Comparison of ENCODE assay signal across 9 cellular contexts in genomic region chr5:133245191-133246052, GRCh38.
DNase-seq lines count a peak whose midpoint lies in the region; ATAC-seq and TF ChIP-seq lines count a peak whose summit lies in the region.
"Had no signal": no experiment of that assay in that cellular context is flagged by ENCODE, and none has a peak within 500 bp of the region (broad histone marks: within the 10 kb centered on the region; RNA-seq: fewer than 3 reads in every experiment).

No MANE protein-coding gene starts in this region.

- H3K27ac ChIP-seq in adrenal gland, result no peak overlapping the region
- H3K27ac ChIP-seq: neutrophil had no signal

- no peaks in the 10 kb centered on the region for H3K36me3 ChIP-seq in adrenal gland (replicated peaks in 1 of 2)
- no peaks in the 10 kb centered on the region for H3K36me3 ChIP-seq in HAP-1 (replicated peaks)
- H3K36me3 ChIP-seq: neutrophil had no signal

- in situ Hi-C loops in HAP-1 (cut with MboI; ENCODE audit: low sequenced_read_pairs), result no loop called here

- H3K27me3 ChIP-seq in adrenal gland (no peaks in the 10 kb centered on the region), HAP-1 (ENCODE audit: low read depth) (no peaks in the 10 kb centered on the region)
- H3K27me3 ChIP-seq: neutrophil had no signal

- H3K9me3 ChIP-seq in adrenal gland (replicated peaks in 1 of 3), result no peaks in the 10 kb centered on the region
- H3K9me3 ChIP-seq in HAP-1, result no peaks in the 10 kb centered on the region
- H3K9me3 ChIP-seq: neutrophil had no signal

- intact Hi-C loops in adrenal gland (cut with DNase I), result loop anchor here (5.0 to 10.0 kb wide), 2 partner anchors 131 to 133 kb away; no protein-coding TSS in a partner anchor

- no peak overlapping the region for H3K4me3 ChIP-seq in NB4 (ENCODE audit: low read depth, low read length)
- H3K4me3 ChIP-seq in adrenal gland, result no peak overlapping the region
- H3K4me3 ChIP-seq in HAP-1, result no peak overlapping the region

- peak; percentile 31 for ATAC-seq in GM18868 (IDR thresholded peaks at IDR 0.05; ENCODE audit: unreplicated experiment)

- H3K4me1 ChIP-seq in adrenal gland (replicated peaks in 1 of 2) (no peaks in the 10 kb centered on the region), HAP-1 (no peaks in the 10 kb centered on the region)

- 58 to 80% (median 72%) methylated on average over 11 of the region's 11 CpGs for WGBS in adrenal gland, 4 donors

- TF ChIP-seq CTCF in NB4 (IDR thresholded peaks at IDR 0.05; ENCODE audit: low read depth, low read length) (no peak), adrenal gland (IDR thresholded peaks at IDR 0.05) (no peak)

- no peak for TF ChIP-seq POLR2A in NB4 (IDR thresholded peaks at IDR 0.05; ENCODE audit: extremely low read depth, insufficient read length)
- no peak for TF ChIP-seq POLR2A in adrenal gland (IDR thresholded peaks at IDR 0.05)

- DNase-seq in NB4 (ENCODE audit: low read depth), result peak; percentile 76
- peak in 5 of 7 donors; percentile 31 to 73 (median 39) for DNase-seq in adrenal gland
- DNase-seq in non-pigmented ciliary epithelial cell (ENCODE audit: low read depth), result peak; percentile 96
- no peak for DNase-seq in HAP-1 (ENCODE audit: low spot score in 2 of 2)
- DNase-seq in NCI-H526 treated with DMSO at 0.1 percent for 48 hours (lab: John Stamatoyannopoulos, UW), result no peak
- no peak for DNase-seq in effector CD8-positive, alpha-beta T cell (lab: John Stamatoyannopoulos, UW)
- DNase-seq in cerebellar cortex (ENCODE audit: low spot score), result no peak

Comparison
In these comparisons a context has a peak if more than half of its experiments do, and no peak if none do; other contexts are left out.
1. DNase-seq: peak in NB4 (single experiment), adrenal gland (5 of 7) and non-pigmented ciliary epithelial cell (single experiment); none in HAP-1 (0 of 2), NCI-H526 treated with DMSO at 0.1 percent for 48 hours (single experiment), effector CD8-positive, alpha-beta T cell (single experiment) and cerebellar cortex (single experiment).